In the genomic region with DNA sequence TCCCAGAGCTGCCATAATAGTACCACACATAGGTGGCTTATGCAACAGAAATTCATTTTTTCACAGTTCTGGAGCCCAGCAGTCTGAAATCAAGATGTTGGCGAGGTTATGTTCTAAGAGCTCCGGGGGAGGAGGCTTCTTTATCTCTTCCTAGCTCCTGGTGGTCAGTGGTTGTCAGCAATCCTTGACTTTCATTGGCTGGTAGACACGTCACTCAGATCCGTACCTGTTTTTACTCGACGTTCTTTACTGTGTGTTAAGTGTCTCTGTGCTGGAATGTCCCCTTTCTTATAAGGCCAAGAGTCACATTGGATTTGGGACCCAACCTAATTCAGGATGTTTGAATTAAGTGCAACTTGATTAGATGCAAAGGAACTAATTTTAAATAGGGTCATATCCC, we compare ENCODE assay signal across 2 cellular contexts.
TF ChIP-seq lines count a peak whose summit lies in the region.

No MANE protein-coding gene starts in this region.

TF ChIP-seq in HEK293T, 16 proteins besides CTCF, POLR2A, EP300 and RAD21:
- TF ChIP-seq FOXK2 (IDR thresholded peaks at IDR 0.05) (no peak), ARNT (IDR thresholded peaks at IDR 0.05) (no peak)
- TF ChIP-seq, protein P1, sequence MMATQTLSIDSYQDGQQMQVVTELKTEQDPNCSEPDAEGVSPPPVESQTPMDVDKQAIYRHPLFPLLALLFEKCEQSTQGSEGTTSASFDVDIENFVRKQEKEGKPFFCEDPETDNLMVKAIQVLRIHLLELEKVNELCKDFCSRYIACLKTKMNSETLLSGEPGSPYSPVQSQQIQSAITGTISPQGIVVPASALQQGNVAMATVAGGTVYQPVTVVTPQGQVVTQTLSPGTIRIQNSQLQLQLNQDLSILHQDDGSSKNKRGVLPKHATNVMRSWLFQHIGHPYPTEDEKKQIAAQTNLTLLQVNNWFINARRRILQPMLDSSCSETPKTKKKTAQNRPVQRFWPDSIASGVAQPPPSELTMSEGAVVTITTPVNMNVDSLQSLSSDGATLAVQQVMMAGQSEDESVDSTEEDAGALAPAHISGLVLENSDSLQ (IDR thresholded peaks at IDR 0.05): peak; percentile 87

TF ChIP-seq in H1, 55 proteins besides CTCF, POLR2A, EP300 and RAD21:
- peak; percentile 48; the same call in 1 of the 2 replicates for TF ChIP-seq SP1 (IDR thresholded peaks at IDR 0.05; ENCODE audit: low read depth, low read length)
- no peak for TF ChIP-seq GTF2F1 (IDR thresholded peaks at IDR 0.05; ENCODE audit: borderline replicate concordance, low read depth, low read length)
